Comparison of ENCODE assay signal across 20 cellular contexts in the genomic region with DNA sequence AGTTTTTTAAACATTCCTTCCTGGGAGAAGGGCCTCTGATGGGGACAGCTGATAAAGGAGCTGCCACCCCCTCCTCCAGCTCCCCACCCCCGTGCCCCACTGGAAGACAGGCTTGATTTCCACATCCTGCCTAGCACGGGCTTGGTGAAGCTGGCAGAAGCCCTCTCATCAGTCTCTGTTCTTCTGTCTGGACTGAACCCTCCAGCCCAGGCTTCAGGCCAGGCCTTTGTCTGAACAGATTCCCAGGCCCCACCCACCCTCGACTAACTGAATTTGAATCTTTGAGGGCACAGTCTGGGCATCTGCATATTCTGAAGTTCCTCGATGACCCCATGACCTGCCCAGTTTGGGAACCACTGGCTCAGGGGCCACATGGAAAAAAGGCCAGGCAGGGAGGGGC.
A peak's percentile ranks its signal among the peaks of the same experiment; 100 is the strongest.
DNase-seq lines count a peak whose midpoint lies in the region; ATAC-seq and TF ChIP-seq lines count a peak whose summit lies in the region.
"Had no signal": no experiment of that assay in that cellular context is flagged by ENCODE, and none has a peak within 500 bp of the region (broad histone marks: within the 10 kb centered on the region; RNA-seq: fewer than 3 reads in every experiment).

No MANE protein-coding gene starts in this region.

- peaks cover 28 to 31% of the 10 kb centered on the region in 2 donors for H3K4me1 Mint-ChIP-seq in immature natural killer cell

- H3K4me3 ChIP-seq in adipocyte (ENCODE audit: low read length) (no peak overlapping the region), hepatocyte (no peak overlapping the region), osteoblast (ENCODE audit: insufficient read depth, low read length) (no peak overlapping the region)
- H3K4me3 ChIP-seq: ascending aorta, GM12878, prostate gland, stomach had no signal

- H3K36me3 ChIP-seq in adipocyte (ENCODE audit: control insufficient read depth, insufficient read depth, low read length, severe bottlenecking) = no peaks in the 10 kb centered on the region
- H3K36me3 ChIP-seq in hepatocyte (replicated peaks; ENCODE audit: insufficient read depth, low read depth) = no peaks in the 10 kb centered on the region
- H3K36me3 ChIP-seq in osteoblast (ENCODE audit: insufficient read depth, low read length) = no peaks in the 10 kb centered on the region
- H3K36me3 ChIP-seq: ascending aorta, prostate gland, stomach had no signal

- WGBS in hepatocyte (ENCODE audit: low lambda C conversion rate, missing lambda C conversion rate) = 65% methylated on average over 4 of the region's 4 CpGs

- TF ChIP-seq CTCF in hepatocyte (IDR thresholded peaks at IDR 0.05; ENCODE audit: poor library complexity) (no peak), osteoblast (IDR thresholded peaks at IDR 0.05; ENCODE audit: extremely low read depth, low read depth, low read length) (no peak)

- H3K4me1 ChIP-seq in adipocyte (ENCODE audit: control insufficient read depth, insufficient read depth, low read length) = peaks cover 35% of the 10 kb centered on the region
- H3K4me1 ChIP-seq in hepatocyte (ENCODE audit: insufficient read depth) = peaks cover 39% of the 10 kb centered on the region
- peaks cover 27% of the 10 kb centered on the region for H3K4me1 ChIP-seq in osteoblast (ENCODE audit: insufficient read depth, low read length)
- H3K4me1 ChIP-seq: ascending aorta, prostate gland had no signal

- no peak for ATAC-seq in GM21825 (IDR thresholded peaks at IDR 0.05; ENCODE audit: unreplicated experiment)
- ATAC-seq: activated CD8-positive, alpha-beta memory T cell treated with anti-CD3 and anti-CD28 coated beads, Interleukin-2, amount 10 ng/mL, durations not matched to agents 7 days and 5 days; GM12878 had no signal

- no peak overlapping the region for H3K4me3 Mint-ChIP-seq in immature natural killer cell
- H3K4me3 Mint-ChIP-seq: activated CD8-positive, alpha-beta memory T cell treated with anti-CD3 and anti-CD28 coated beads, Interleukin-2, amount 10 ng/mL, durations not matched to agents 7 days and 5 days had no signal

- peaks cover 0 to 7% (median 4%) of the 10 kb centered on the region in 3 donors for H3K36me3 Mint-ChIP-seq in immature natural killer cell

- H3K27me3 ChIP-seq in adipocyte (replicated peaks; ENCODE audit: control insufficient read depth, insufficient read depth, low read length) (no peaks in the 10 kb centered on the region), hepatocyte (no peaks in the 10 kb centered on the region), osteoblast (ENCODE audit: insufficient read depth, low read length) (no peaks in the 10 kb centered on the region)
- H3K27me3 ChIP-seq: ascending aorta, stomach had no signal

- peak overlapping the region; percentile 83 for H3K27ac ChIP-seq in hepatocyte
- H3K27ac ChIP-seq in osteoblast (ENCODE audit: low read depth, low read length) = no peak overlapping the region
- H3K27ac ChIP-seq: prostate gland had no signal

- H3K9me2 ChIP-seq in hepatocyte (replicated peaks; ENCODE audit: insufficient read depth) = no peaks in the 10 kb centered on the region

- DNase-seq in AG20443 (ENCODE audit: low spot score) (peak; percentile 37), adipocyte (ENCODE audit: low read depth) (peak; percentile 52), hepatocyte (ENCODE audit: low spot score) (no peak), osteoblast (ENCODE audit: insufficient read length, low spot score, missing footprints) (no peak), NCI-H69 (lab: John Stamatoyannopoulos, UW) (no peak), AML-193 (lab: John Stamatoyannopoulos, UW) (no peak), immature natural killer cell (no peak)
- DNase-seq: activated CD8-positive, alpha-beta memory T cell treated with anti-CD3 and anti-CD28 coated beads, Interleukin-2, amount 10 ng/mL, durations not matched to agents 7 days and 5 days; activated effector memory CD4-positive, alpha-beta T cell treated with anti-CD3 and anti-CD28 coated beads, Interleukin-2, amount 50 U/mL, for 16 hours; Caco-2; erythroblast; GOT3; islet precursor cell; NCI-H1417; stomach; T-helper 2 cell had no signal

- H3K9me3 ChIP-seq in adipocyte (ENCODE audit: control insufficient read depth, low read length) (no peaks in the 10 kb centered on the region), hepatocyte (ENCODE audit: low read depth) (no peaks in the 10 kb centered on the region), osteoblast (ENCODE audit: low read depth, low read length) (no peaks in the 10 kb centered on the region)
- H3K9me3 ChIP-seq: ascending aorta, Caco-2, prostate gland, stomach had no signal

- H3K79me2 ChIP-seq in hepatocyte = peaks cover 2% of the 10 kb centered on the region
- no peaks in the 10 kb centered on the region for H3K79me2 ChIP-seq in osteoblast (ENCODE audit: insufficient read depth, low read length)

- peak overlapping the region; percentile 12 for H3K4me2 ChIP-seq in hepatocyte
- no peak overlapping the region for H3K4me2 ChIP-seq in osteoblast (ENCODE audit: insufficient read depth, low read length)

- peak overlapping the region in 2 of 6 donors; percentile 7 to 46 for H3K27ac Mint-ChIP-seq in immature natural killer cell
- H3K27ac Mint-ChIP-seq: activated CD8-positive, alpha-beta memory T cell treated with anti-CD3 and anti-CD28 coated beads, Interleukin-2, amount 10 ng/mL, durations not matched to agents 7 days and 5 days had no signal

- no peaks in the 10 kb centered on the region for H4K20me1 ChIP-seq in hepatocyte (ENCODE audit: insufficient read depth, poor library complexity, severe bottlenecking)
- H4K20me1 ChIP-seq in osteoblast (ENCODE audit: insufficient read depth, low read length) = no peaks in the 10 kb centered on the region

- no peaks in the 10 kb centered on the region for H3K9me3 Mint-ChIP-seq in immature natural killer cell

- peaks cover 0 to 2% (median 0%) of the 10 kb centered on the region in 3 donors for H3K27me3 Mint-ChIP-seq in immature natural killer cell (ENCODE audit: low read depth in 3 of 3)
- H3K27me3 Mint-ChIP-seq: activated CD8-positive, alpha-beta memory T cell treated with anti-CD3 and anti-CD28 coated beads, Interleukin-2, amount 10 ng/mL, durations not matched to agents 7 days and 5 days had no signal

- H3K9ac ChIP-seq in adipocyte (ENCODE audit: low read length) = no peak overlapping the region

- no peak overlapping the region for H2AFZ ChIP-seq in hepatocyte
- peak overlapping the region; percentile 26 for H2AFZ ChIP-seq in osteoblast (ENCODE audit: low read length)

Comparison
In these comparisons a context has a peak if more than half of its experiments do, and no peak if none do; other contexts are left out.
1. DNase-seq: peak in AG20443 (single experiment) and adipocyte (single experiment); none in hepatocyte (single experiment), osteoblast (single experiment), NCI-H69 (single experiment), AML-193 (0 of 2) and immature natural killer cell (0 of 3).